Comparison of ENCODE assay signal across 1 cellular context in the genomic region with DNA sequence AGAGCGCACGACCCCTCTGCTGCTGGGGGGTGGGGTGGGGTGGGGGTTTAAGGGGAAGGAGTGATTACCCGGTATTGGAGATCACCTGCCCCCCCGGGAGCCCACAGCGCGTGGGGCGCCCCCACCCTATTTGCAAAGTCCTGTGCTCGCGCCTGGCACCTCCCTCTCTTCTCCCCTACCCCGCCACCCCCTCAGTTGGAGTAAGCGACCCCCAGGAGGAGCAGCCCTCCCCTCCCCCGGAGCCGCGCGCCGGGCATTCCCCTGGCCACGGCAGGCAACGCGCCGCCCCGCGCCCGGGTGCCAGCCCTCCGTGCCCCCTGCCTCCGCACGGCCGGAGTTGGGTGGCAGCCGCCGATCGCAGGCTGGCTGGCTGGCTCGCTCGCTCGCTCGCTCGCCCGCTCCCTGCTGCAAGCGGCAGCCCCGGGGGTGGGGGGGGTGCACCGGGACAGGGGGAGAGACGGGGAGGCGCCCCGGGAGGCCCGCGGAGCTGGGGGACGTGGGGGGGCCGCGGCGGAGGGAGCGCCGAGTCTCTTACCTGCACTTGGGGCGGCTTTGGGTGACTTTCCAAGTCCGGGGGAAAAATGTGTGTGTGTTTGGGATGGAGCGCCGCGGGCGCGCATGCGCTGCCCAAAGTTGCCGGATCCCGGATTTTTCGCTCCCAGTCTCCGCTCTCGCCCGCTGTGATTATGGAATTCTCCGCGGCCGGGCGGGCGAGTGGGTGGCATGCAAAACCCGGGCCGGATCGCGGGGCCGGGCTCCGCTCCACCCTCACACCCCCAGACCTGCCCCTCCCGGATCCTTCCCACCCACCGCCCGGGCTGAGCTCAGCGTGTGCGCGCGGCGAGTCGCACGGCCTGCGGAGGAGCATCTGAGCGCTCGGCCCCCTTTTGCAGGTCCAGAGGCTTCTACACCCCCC.
TF ChIP-seq lines count a peak whose summit lies in the region.

A gene with protein sequence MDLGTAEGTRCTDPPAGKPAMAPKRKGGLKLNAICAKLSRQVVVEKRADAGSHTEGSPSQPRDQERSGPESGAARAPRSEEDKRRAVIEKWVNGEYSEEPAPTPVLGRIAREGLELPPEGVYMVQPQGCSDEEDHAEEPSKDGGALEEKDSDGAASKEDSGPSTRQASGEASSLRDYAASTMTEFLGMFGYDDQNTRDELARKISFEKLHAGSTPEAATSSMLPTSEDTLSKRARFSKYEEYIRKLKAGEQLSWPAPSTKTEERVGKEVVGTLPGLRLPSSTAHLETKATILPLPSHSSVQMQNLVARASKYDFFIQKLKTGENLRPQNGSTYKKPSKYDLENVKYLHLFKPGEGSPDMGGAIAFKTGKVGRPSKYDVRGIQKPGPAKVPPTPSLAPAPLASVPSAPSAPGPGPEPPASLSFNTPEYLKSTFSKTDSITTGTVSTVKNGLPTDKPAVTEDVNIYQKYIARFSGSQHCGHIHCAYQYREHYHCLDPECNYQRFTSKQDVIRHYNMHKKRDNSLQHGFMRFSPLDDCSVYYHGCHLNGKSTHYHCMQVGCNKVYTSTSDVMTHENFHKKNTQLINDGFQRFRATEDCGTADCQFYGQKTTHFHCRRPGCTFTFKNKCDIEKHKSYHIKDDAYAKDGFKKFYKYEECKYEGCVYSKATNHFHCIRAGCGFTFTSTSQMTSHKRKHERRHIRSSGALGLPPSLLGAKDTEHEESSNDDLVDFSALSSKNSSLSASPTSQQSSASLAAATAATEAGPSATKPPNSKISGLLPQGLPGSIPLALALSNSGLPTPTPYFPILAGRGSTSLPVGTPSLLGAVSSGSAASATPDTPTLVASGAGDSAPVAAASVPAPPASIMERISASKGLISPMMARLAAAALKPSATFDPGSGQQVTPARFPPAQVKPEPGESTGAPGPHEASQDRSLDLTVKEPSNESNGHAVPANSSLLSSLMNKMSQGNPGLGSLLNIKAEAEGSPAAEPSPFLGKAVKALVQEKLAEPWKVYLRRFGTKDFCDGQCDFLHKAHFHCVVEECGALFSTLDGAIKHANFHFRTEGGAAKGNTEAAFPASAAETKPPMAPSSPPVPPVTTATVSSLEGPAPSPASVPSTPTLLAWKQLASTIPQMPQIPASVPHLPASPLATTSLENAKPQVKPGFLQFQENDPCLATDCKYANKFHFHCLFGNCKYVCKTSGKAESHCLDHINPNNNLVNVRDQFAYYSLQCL (N-terminal part only) (minus strand): TSS at position 618 of the 916 bp plus-strand sequence. CDS start 102,757 bp downstream, outside the sequence.

TF ChIP-seq in HEK293, 187 proteins besides CTCF, POLR2A, EP300 and RAD21 (continued from another document and continues in another):
- TF ChIP-seq, protein P1, sequence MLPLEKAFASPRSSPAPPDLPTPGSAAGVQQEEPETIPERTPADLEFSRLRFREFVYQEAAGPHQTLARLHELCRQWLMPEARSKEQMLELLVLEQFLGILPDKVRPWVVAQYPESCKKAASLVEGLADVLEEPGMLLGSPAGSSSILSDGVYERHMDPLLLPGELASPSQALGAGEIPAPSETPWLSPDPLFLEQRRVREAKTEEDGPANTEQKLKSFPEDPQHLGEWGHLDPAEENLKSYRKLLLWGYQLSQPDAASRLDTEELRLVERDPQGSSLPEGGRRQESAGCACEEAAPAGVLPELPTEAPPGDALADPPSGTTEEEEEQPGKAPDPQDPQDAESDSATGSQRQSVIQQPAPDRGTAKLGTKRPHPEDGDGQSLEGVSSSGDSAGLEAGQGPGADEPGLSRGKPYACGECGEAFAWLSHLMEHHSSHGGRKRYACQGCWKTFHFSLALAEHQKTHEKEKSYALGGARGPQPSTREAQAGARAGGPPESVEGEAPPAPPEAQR (tag by site-specific recombination; IDR thresholded peaks at IDR 0.05), result 0 out of 2 replicates have a peak, but pooled peaks have one; percentile 76
- TF ChIP-seq, protein P2, sequence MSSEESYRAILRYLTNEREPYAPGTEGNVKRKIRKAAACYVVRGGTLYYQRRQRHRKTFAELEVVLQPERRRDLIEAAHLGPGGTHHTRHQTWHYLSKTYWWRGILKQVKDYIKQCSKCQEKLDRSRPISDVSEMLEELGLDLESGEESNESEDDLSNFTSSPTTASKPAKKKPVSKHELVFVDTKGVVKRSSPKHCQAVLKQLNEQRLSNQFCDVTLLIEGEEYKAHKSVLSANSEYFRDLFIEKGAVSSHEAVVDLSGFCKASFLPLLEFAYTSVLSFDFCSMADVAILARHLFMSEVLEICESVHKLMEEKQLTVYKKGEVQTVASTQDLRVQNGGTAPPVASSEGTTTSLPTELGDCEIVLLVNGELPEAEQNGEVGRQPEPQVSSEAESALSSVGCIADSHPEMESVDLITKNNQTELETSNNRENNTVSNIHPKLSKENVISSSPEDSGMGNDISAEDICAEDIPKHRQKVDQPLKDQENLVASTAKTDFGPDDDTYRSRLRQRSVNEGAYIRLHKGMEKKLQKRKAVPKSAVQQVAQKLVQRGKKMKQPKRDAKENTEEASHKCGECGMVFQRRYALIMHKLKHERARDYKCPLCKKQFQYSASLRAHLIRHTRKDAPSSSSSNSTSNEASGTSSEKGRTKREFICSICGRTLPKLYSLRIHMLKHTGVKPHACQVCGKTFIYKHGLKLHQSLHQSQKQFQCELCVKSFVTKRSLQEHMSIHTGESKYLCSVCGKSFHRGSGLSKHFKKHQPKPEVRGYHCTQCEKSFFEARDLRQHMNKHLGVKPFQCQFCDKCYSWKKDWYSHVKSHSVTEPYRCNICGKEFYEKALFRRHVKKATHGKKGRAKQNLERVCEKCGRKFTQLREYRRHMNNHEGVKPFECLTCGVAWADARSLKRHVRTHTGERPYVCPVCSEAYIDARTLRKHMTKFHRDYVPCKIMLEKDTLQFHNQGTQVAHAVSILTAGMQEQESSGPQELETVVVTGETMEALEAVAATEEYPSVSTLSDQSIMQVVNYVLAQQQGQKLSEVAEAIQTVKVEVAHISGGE (tag by site-specific recombination; conservative IDR thresholded peaks at IDR 0.05; ENCODE audit: low read depth), result peak; percentile 27
- TF ChIP-seq IKZF3 (tag by site-specific recombination; IDR thresholded peaks at IDR 0.05) (peak; percentile 99), ZNF311 (tag by site-specific recombination; IDR thresholded peaks at IDR 0.05; ENCODE audit: borderline replicate concordance) (no peak), ZNF791 (tag by site-specific recombination; IDR thresholded peaks at IDR 0.05) (no peak), ZNF48 (tag by site-specific recombination; IDR thresholded peaks at IDR 0.05) (no peak), ZNF792 (tag by site-specific recombination; IDR thresholded peaks at IDR 0.05) (no peak), ZNF157 (tag by site-specific recombination; IDR thresholded peaks at IDR 0.05) (no peak), HOXD13 (CRISPR knock-in tag; IDR thresholded peaks at IDR 0.05; ENCODE audit: borderline replicate concordance) (no peak), RBAK (tag by site-specific recombination; IDR thresholded peaks at IDR 0.05) (no peak), ZNF184 (tag by site-specific recombination; IDR thresholded peaks at IDR 0.05) (peak; percentile 79; the same call in 1 of the 2 replicates), ZNF747 (tag by site-specific recombination; IDR thresholded peaks at IDR 0.05) (no peak), ZNF274 (IDR thresholded peaks at IDR 0.05; ENCODE audit: low read length) (no peak), ZNF274 (tag by site-specific recombination; IDR thresholded peaks at IDR 0.05; ENCODE audit: borderline replicate concordance) (no peak), GLIS2 (tag by site-specific recombination; IDR thresholded peaks at IDR 0.05) (peak; percentile 76), ZNF221 (tag by site-specific recombination; IDR thresholded peaks at IDR 0.05; ENCODE audit: borderline replicate concordance) (no peak), OVOL3 (tag by site-specific recombination; IDR thresholded peaks at IDR 0.05) (no peak), ZXDB (tag by site-specific recombination; IDR thresholded peaks at IDR 0.05) (peak; percentile 88), ZBTB20 (tag by site-specific recombination; IDR thresholded peaks at IDR 0.05) (peak; percentile 43; the same call in 1 of the 2 replicates), ZNF610 (tag by site-specific recombination; IDR thresholded peaks at IDR 0.05; ENCODE audit: borderline replicate concordance) (peak; percentile 78; the same call in 1 of the 2 replicates), ZNF366 (tag by site-specific recombination; conservative IDR thresholded peaks at IDR 0.05) (no peak)
- TF ChIP-seq, protein P3, sequence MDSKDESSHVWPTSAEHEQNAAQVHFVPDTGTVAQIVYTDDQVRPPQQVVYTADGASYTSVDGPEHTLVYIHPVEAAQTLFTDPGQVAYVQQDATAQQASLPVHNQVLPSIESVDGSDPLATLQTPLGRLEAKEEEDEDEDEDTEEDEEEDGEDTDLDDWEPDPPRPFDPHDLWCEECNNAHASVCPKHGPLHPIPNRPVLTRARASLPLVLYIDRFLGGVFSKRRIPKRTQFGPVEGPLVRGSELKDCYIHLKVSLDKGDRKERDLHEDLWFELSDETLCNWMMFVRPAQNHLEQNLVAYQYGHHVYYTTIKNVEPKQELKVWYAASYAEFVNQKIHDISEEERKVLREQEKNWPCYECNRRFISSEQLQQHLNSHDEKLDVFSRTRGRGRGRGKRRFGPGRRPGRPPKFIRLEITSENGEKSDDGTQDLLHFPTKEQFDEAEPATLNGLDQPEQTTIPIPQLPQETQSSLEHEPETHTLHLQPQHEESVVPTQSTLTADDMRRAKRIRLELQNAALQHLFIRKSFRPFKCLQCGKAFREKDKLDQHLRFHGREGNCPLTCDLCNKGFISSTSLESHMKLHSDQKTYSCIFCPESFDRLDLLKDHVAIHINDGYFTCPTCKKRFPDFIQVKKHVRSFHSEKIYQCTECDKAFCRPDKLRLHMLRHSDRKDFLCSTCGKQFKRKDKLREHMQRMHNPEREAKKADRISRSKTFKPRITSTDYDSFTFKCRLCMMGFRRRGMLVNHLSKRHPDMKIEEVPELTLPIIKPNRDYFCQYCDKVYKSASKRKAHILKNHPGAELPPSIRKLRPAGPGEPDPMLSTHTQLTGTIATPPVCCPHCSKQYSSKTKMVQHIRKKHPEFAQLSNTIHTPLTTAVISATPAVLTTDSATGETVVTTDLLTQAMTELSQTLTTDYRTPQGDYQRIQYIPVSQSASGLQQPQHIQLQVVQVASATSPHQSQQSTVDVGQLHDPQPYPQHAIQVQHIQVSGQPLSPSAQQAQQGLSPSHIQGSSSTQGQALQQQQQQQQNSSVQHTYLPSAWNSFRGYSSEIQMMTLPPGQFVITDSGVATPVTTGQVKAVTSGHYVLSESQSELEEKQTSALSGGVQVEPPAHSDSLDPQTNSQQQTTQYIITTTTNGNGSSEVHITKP (tag by site-specific recombination; IDR thresholded peaks at IDR 0.05), result peak; percentile 75
- TF ChIP-seq, protein P4, sequence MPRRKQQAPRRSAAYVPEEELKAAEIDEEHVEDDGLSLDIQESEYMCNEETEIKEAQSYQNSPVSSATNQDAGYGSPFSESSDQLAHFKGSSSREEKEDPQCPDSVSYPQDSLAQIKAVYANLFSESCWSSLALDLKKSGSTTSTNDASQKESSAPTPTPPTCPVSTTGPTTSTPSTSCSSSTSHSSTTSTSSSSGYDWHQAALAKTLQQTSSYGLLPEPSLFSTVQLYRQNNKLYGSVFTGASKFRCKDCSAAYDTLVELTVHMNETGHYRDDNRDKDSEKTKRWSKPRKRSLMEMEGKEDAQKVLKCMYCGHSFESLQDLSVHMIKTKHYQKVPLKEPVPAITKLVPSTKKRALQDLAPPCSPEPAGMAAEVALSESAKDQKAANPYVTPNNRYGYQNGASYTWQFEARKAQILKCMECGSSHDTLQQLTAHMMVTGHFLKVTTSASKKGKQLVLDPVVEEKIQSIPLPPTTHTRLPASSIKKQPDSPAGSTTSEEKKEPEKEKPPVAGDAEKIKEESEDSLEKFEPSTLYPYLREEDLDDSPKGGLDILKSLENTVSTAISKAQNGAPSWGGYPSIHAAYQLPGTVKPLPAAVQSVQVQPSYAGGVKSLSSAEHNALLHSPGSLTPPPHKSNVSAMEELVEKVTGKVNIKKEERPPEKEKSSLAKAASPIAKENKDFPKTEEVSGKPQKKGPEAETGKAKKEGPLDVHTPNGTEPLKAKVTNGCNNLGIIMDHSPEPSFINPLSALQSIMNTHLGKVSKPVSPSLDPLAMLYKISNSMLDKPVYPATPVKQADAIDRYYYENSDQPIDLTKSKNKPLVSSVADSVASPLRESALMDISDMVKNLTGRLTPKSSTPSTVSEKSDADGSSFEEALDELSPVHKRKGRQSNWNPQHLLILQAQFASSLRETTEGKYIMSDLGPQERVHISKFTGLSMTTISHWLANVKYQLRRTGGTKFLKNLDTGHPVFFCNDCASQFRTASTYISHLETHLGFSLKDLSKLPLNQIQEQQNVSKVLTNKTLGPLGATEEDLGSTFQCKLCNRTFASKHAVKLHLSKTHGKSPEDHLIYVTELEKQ (tag by site-specific recombination; IDR thresholded peaks at IDR 0.05; ENCODE audit: borderline replicate concordance), result peak; percentile 43; the same call in 1 of the 2 replicates
- TF ChIP-seq, protein P5, sequence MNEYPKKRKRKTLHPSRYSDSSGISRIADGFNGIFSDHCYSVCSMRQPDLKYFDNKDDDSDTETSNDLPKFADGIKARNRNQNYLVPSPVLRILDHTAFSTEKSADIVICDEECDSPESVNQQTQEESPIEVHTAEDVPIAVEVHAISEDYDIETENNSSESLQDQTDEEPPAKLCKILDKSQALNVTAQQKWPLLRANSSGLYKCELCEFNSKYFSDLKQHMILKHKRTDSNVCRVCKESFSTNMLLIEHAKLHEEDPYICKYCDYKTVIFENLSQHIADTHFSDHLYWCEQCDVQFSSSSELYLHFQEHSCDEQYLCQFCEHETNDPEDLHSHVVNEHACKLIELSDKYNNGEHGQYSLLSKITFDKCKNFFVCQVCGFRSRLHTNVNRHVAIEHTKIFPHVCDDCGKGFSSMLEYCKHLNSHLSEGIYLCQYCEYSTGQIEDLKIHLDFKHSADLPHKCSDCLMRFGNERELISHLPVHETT (tag by site-specific recombination; IDR thresholded peaks at IDR 0.05), result peak; percentile 90
- TF ChIP-seq, protein P6, sequence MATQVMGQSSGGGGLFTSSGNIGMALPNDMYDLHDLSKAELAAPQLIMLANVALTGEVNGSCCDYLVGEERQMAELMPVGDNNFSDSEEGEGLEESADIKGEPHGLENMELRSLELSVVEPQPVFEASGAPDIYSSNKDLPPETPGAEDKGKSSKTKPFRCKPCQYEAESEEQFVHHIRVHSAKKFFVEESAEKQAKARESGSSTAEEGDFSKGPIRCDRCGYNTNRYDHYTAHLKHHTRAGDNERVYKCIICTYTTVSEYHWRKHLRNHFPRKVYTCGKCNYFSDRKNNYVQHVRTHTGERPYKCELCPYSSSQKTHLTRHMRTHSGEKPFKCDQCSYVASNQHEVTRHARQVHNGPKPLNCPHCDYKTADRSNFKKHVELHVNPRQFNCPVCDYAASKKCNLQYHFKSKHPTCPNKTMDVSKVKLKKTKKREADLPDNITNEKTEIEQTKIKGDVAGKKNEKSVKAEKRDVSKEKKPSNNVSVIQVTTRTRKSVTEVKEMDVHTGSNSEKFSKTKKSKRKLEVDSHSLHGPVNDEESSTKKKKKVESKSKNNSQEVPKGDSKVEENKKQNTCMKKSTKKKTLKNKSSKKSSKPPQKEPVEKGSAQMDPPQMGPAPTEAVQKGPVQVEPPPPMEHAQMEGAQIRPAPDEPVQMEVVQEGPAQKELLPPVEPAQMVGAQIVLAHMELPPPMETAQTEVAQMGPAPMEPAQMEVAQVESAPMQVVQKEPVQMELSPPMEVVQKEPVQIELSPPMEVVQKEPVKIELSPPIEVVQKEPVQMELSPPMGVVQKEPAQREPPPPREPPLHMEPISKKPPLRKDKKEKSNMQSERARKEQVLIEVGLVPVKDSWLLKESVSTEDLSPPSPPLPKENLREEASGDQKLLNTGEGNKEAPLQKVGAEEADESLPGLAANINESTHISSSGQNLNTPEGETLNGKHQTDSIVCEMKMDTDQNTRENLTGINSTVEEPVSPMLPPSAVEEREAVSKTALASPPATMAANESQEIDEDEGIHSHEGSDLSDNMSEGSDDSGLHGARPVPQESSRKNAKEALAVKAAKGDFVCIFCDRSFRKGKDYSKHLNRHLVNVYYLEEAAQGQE (tag by site-specific recombination; IDR thresholded peaks at IDR 0.05), result 0 out of 2 replicates have a peak, but pooled peaks have one; percentile 23
